In genomic region chr12:29792853-29793252, GRCh38 we compare ENCODE assay signal across 30 cellular contexts. TPM values are rescaled to one million over a fixed set of nuclear protein-coding genes. Genes with fewer than 3 reads are reported as not detected.
"Had no signal": no experiment of that assay in that cellular context is flagged by ENCODE, and none has a peak within 500 bp of the region (broad histone marks: within the 10 kb centered on the region; RNA-seq: fewer than 3 reads in every experiment).

No MANE protein-coding gene starts in this region.

- H3K27me3 ChIP-seq: body of pancreas, cardiac muscle cell, colonic mucosa, esophagus muscularis mucosa, gastrocnemius medialis, heart left ventricle had no signal

- H3K36me3 ChIP-seq: cardiac muscle cell, colonic mucosa, esophagus muscularis mucosa, gastrocnemius medialis, heart left ventricle had no signal

- ATAC-seq: activated CD4-positive, CD25-positive, alpha-beta regulatory T cell treated with anti-CD3 and anti-CD28 coated beads, Interleukin-2, amount 50 U/mL, for 24 hours; activated CD8-positive, alpha-beta T cell treated with anti-CD3 and anti-CD28 coated beads for 36 hours; activated T-cell treated with anti-CD3 and anti-CD28 coated beads, Interleukin-2, amount 50 U/mL, for 4 hours; activated T-helper 17 cell treated with anti-CD3 and anti-CD28 coated beads, Interleukin-2, amount 50 U/mL, for 72 hours; body of pancreas; foreskin keratinocyte; gastrocnemius medialis; heart left ventricle had no signal

- H3K27ac ChIP-seq: body of pancreas, cardiac muscle cell, colonic mucosa, esophagus muscularis mucosa, foreskin keratinocyte, gastrocnemius medialis, heart left ventricle, VCaP had no signal

- DNase-seq: activated B cell treated with CpG ODN at 0.5 μM for 24 hours; activated CD4-positive, alpha-beta T cell treated with anti-CD3 and anti-CD28 coated beads for 48 hours; activated CD4-positive, alpha-beta T cell treated with anti-CD3 and anti-CD28 coated beads, Interleukin-2, amount 50 U/mL, for 1 hour; activated CD4-positive, alpha-beta T cell treated with anti-CD3 and anti-CD28 coated beads, Interleukin-2, amount 50 U/mL, for 48 hours; activated CD8-positive, alpha-beta memory T cell treated with anti-CD3 and anti-CD28 coated beads for 24 hours; activated CD8-positive, alpha-beta T cell treated with anti-CD3 and anti-CD28 coated beads for 36 hours; activated effector memory CD4-positive, alpha-beta T cell treated with Interleukin-2 at 50 U/mL for 16 hours; activated gamma-delta T cell treated with Interleukin-2 at 50 U/mL for 16 hours; activated naive CD4-positive, alpha-beta T cell treated with anti-CD3 and anti-CD28 coated beads, Interleukin-2, amount 50 U/mL, for 16 hours; activated naive CD4-positive, alpha-beta T cell treated with Interleukin-2 at 50 U/mL for 16 hours; activated T-cell treated with anti-CD3 and anti-CD28 coated beads, Interleukin-2, amount 50 U/mL, for 4 hours; amniotic stem cell; aorta; body of pancreas; central memory CD4-positive, alpha-beta T cell; cerebellar nuclear complex; colonic mucosa; effector CD8-positive, alpha-beta T cell; erythroblast; foreskin keratinocyte; gastrocnemius medialis; glutamatergic neuron; heart left ventricle; T-helper 2 cell had no signal

- FAIRE-seq: TTC549 had no signal

- H3K9me3 ChIP-seq: body of pancreas, colonic mucosa, esophagus muscularis mucosa, gastrocnemius medialis had no signal

- H3K4me3 ChIP-seq: body of pancreas, cardiac muscle cell, colonic mucosa, esophagus muscularis mucosa, gastrocnemius medialis, heart left ventricle had no signal

- H3K4me1 ChIP-seq: body of pancreas, colonic mucosa had no signal

RNA-seq across cellular contexts. Expression of gene TMTC1, which starts 9.1 kb away (rescaled TPM):
- total RNA-seq: activated B cell treated with CpG ODN at 0.5 μM for 24 hours; activated CD8-positive, alpha-beta T cell treated with anti-CD3 and anti-CD28 coated beads for 36 hours; activated T-helper 17 cell treated with anti-CD3 and anti-CD28 coated beads, Interleukin-2, amount 50 U/mL, for 72 hours had no signal
